2 cellular contexts compared by ENCODE assay signal in the genomic region with DNA sequence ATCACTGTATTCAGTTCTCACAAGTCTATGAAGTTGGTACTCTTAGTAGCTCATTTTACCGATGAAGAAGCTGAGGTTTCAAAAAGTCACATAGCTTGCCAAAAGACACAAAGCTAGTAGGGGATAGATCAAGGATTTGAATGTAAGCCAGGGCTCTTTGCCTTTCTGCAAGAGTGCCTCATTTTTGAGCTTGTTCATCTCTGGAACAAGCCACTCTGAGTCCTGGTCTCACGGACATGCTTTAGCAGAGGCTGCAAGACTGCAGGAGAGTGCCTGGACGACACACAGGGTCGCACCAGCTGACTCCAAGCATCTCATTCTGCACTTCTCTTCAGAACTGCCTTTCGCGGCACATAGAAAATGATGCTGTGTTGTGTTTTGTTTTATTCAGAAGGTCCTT.
TF ChIP-seq lines count a peak whose summit lies in the region.

No MANE protein-coding gene starts in this region.

TF ChIP-seq in liver, 16 proteins besides CTCF, POLR2A, EP300 and RAD21 (continued from another document):
- no peak for TF ChIP-seq FOXA1 (IDR thresholded peaks at IDR 0.05)
- TF ChIP-seq EGR1 (IDR thresholded peaks at IDR 0.05; ENCODE audit: low read depth in 2 of 2) = no peak
- TF ChIP-seq YY1 (IDR thresholded peaks at IDR 0.05) = no peak
- no peak for TF ChIP-seq ATF3 (IDR thresholded peaks at IDR 0.05)
- TF ChIP-seq HNF4A (conservative IDR thresholded peaks at IDR 0.05) = no peak
- TF ChIP-seq RXRA (IDR thresholded peaks at IDR 0.05) = no peak
- no peak for TF ChIP-seq TAF1 (conservative IDR thresholded peaks at IDR 0.05)
- no peak for TF ChIP-seq REST (IDR thresholded peaks at IDR 0.05)
- TF ChIP-seq ZBTB33 (IDR thresholded peaks at IDR 0.05) = no peak
- no peak for TF ChIP-seq GABPA (IDR thresholded peaks at IDR 0.05 in 1 of 2, conservative IDR thresholded peaks at IDR 0.05 in 1 of 2)
- TF ChIP-seq SP1 (IDR thresholded peaks at IDR 0.05) = no peak
- no peak for TF ChIP-seq JUND (IDR thresholded peaks at IDR 0.05)
- no peak for TF ChIP-seq MAX (IDR thresholded peaks at IDR 0.05)

TF ChIP-seq in HepG2, 621 proteins besides CTCF, POLR2A, EP300 and RAD21 (continued from another document):
- no peak for TF ChIP-seq ZNF207 (IDR thresholded peaks at IDR 0.05; ENCODE audit: borderline replicate concordance)
- TF ChIP-seq IRF1 (CRISPR knock-in tag; IDR thresholded peaks at IDR 0.05; ENCODE audit: low read depth) = no peak
